ENCODE assay signal across 1 cellular context in the genomic region with DNA sequence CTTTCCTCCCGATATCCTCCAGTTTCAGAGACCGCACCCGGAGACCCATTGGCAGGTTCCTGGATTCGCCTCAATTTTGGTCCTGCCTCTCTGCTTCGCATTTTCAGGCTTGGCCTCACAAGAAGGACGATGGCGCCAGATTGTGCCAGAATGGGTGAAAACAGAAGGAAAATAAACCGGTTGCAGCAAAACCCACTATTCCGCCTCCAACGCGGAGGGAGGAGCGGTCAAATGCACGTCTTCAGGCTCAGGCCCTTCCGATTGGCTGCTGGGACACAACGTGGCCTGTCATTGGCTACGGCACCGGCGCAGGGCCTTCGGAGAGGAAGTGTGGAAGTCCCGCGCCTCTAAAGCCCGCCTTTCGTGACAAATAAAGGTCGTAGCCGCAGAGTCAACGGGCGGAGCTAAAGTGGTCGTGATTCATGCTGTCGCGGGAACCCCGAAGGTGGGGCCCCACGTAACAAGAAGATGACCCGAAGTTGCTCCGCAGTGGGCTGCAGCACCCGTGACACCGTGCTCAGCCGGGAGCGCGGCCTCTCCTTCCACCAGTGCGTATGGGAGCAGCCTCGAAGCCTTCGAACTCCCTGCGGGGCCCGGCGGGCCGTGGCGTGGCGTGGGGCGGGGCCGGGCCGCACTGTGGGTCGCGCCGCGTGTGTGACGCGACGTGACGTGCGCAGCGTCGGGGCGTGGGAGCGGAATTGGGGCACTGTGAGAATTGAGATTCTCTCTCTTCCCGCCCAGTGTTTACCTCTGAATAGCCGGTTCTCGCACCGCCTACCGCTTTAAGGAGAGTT.
TF ChIP-seq lines count a peak whose summit lies in the region.

Gene THAP9, plus strand, starts transcription at position 401 of the 794 bp plus-strand sequence. Its CDS starts 68 bp downstream, at position 469.

TF ChIP-seq in HepG2, 621 proteins besides CTCF, POLR2A, EP300 and RAD21 (continued from another document and continues in another):
- TF ChIP-seq GMEB2 (CRISPR knock-in tag; IDR thresholded peaks at IDR 0.05; ENCODE audit: low read depth): peak; percentile 66; the same call in 1 of the 2 replicates
- peak; percentile 39; the same call in 1 of the 2 replicates for TF ChIP-seq ERF (CRISPR knock-in tag; IDR thresholded peaks at IDR 0.05)
- TF ChIP-seq, protein P1, sequence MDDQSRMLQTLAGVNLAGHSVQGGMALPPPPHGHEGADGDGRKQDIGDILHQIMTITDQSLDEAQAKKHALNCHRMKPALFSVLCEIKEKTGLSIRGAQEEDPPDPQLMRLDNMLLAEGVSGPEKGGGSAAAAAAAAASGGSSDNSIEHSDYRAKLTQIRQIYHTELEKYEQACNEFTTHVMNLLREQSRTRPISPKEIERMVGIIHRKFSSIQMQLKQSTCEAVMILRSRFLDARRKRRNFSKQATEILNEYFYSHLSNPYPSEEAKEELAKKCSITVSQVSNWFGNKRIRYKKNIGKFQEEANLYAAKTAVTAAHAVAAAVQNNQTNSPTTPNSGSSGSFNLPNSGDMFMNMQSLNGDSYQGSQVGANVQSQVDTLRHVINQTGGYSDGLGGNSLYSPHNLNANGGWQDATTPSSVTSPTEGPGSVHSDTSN (CRISPR knock-in tag; IDR thresholded peaks at IDR 0.05; ENCODE audit: borderline replicate concordance): no peak
- TF ChIP-seq ZNF292 (CRISPR knock-in tag; IDR thresholded peaks at IDR 0.05; ENCODE audit: borderline replicate concordance, low read depth): peak; percentile 17; the same call in 1 of the 2 replicates
- TF ChIP-seq ZNF790 (CRISPR knock-in tag; IDR thresholded peaks at IDR 0.05; ENCODE audit: borderline replicate concordance): no peak
- no peak for TF ChIP-seq SP1 (IDR thresholded peaks at IDR 0.05)
- TF ChIP-seq SP1 (CRISPR knock-in tag; IDR thresholded peaks at IDR 0.05): peak; percentile 47
- peak; percentile 88; the same call in 1 of the 2 replicates for TF ChIP-seq ZNF275 (CRISPR knock-in tag; IDR thresholded peaks at IDR 0.05; ENCODE audit: borderline replicate concordance)
- peak; percentile 77; the same call in 1 of the 2 replicates for TF ChIP-seq HES4 (CRISPR knock-in tag; IDR thresholded peaks at IDR 0.05; ENCODE audit: borderline replicate concordance)
- TF ChIP-seq STAT5B (CRISPR knock-in tag; IDR thresholded peaks at IDR 0.05): no peak
- TF ChIP-seq ZNF235 (CRISPR knock-in tag; IDR thresholded peaks at IDR 0.05; ENCODE audit: borderline replicate concordance): no peak
- TF ChIP-seq ZNF7 (CRISPR knock-in tag; IDR thresholded peaks at IDR 0.05): no peak
- 0 out of 2 replicates have a peak, but pooled peaks have one; percentile 8 for TF ChIP-seq MIER2 (CRISPR knock-in tag; IDR thresholded peaks at IDR 0.05)
- TF ChIP-seq HNRNPUL1 (IDR thresholded peaks at IDR 0.05; ENCODE audit: low read depth, low read length): no peak
- no peak for TF ChIP-seq PCBP1 (IDR thresholded peaks at IDR 0.05; ENCODE audit: borderline replicate concordance, low read depth, low read length)
- TF ChIP-seq SNAPC4 (CRISPR knock-in tag; IDR thresholded peaks at IDR 0.05): no peak
- no peak for TF ChIP-seq POLR2AphosphoS2 (IDR thresholded peaks at IDR 0.05; ENCODE audit: low read depth, low read length)
- no peak for TF ChIP-seq HINFP (CRISPR knock-in tag; IDR thresholded peaks at IDR 0.05; ENCODE audit: low read depth)
- no peak for TF ChIP-seq ZNF10 (CRISPR knock-in tag; IDR thresholded peaks at IDR 0.05; ENCODE audit: borderline replicate concordance, low read depth)
- peak; percentile 27; the same call in 1 of the 2 replicates for TF ChIP-seq AHR (CRISPR knock-in tag; IDR thresholded peaks at IDR 0.05)
- peak; percentile 92 for TF ChIP-seq ZFY (CRISPR knock-in tag; IDR thresholded peaks at IDR 0.05)
- no peak; the same call in 1 of the 2 replicates for TF ChIP-seq JDP2 (CRISPR knock-in tag; IDR thresholded peaks at IDR 0.05; ENCODE audit: borderline replicate concordance)
- TF ChIP-seq ZNF24 (IDR thresholded peaks at IDR 0.05): no peak
- TF ChIP-seq ZNF556 (CRISPR knock-in tag; IDR thresholded peaks at IDR 0.05; ENCODE audit: borderline replicate concordance): peak; percentile 48; the same call in 1 of the 2 replicates
- peak; percentile 76; the same call in 1 of the 2 replicates for TF ChIP-seq MYPOP (CRISPR knock-in tag; IDR thresholded peaks at IDR 0.05)
- peak; percentile 89 for TF ChIP-seq POLR2G (IDR thresholded peaks at IDR 0.05; ENCODE audit: low read depth, low read length)
- TF ChIP-seq ZNF691 (CRISPR knock-in tag; IDR thresholded peaks at IDR 0.05; ENCODE audit: borderline replicate concordance, low read depth): peak; percentile 10; the same call in 1 of the 2 replicates
- TF ChIP-seq, protein P2, sequence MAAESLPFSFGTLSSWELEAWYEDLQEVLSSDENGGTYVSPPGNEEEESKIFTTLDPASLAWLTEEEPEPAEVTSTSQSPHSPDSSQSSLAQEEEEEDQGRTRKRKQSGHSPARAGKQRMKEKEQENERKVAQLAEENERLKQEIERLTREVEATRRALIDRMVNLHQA (CRISPR knock-in tag; IDR thresholded peaks at IDR 0.05): 0 out of 2 replicates have a peak, but pooled peaks have one; percentile 30
- TF ChIP-seq AKNA (CRISPR knock-in tag; IDR thresholded peaks at IDR 0.05; ENCODE audit: borderline replicate concordance): no peak
- peak; percentile 54 for TF ChIP-seq RARA (CRISPR knock-in tag; IDR thresholded peaks at IDR 0.05)
- no peak for TF ChIP-seq SIX4 (CRISPR knock-in tag; IDR thresholded peaks at IDR 0.05)
- peak; percentile 31; the same call in 1 of the 2 replicates for TF ChIP-seq ZNF619 (CRISPR knock-in tag; IDR thresholded peaks at IDR 0.05)
